In the genomic region with DNA sequence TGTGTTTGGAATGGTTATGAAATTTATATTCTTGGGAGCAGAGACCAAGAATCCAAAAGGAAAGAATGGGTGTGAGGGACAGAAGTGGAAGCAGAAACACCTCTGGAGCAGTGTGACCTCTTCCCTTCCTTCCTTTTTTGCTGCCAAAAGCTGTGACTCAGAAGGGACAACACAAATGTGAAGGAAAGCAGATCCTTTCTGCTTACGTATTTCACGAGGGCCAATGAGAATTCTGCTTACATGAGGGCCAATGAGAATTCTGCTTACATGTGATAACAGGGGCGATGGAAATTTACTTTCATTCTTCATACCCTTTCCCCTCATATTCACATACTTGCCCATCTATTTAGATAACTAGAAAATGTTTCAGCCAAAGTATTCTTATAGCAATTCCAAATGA, we compare ENCODE assay signal across 7 cellular contexts.
DNase-seq lines count a peak whose midpoint lies in the region; ATAC-seq and TF ChIP-seq lines count a peak whose summit lies in the region.

No MANE protein-coding gene starts in this region.

- peak overlapping the region; percentile 90 for H2AFZ ChIP-seq in H9 (ENCODE audit: low read length)
- H2AFZ ChIP-seq in SK-N-SH (ENCODE audit: low read depth), result peak overlapping the region; percentile 98

- H3K9me2 ChIP-seq in SK-N-SH, result no peaks in the 10 kb centered on the region

- TF ChIP-seq RAD21 in SK-N-SH (IDR thresholded peaks at IDR 0.05; ENCODE audit: low read length), result no peak

- H2BK5ac ChIP-seq in H9 (ENCODE audit: insufficient read length, low read length), result no peak overlapping the region

- H3K9ac ChIP-seq in H9 (ENCODE audit: extremely low read depth, insufficient read length, low read length), result no peak overlapping the region
- no peak overlapping the region for H3K9ac ChIP-seq in SK-N-SH

- peaks cover 3% of the 10 kb centered on the region for H3K4me1 ChIP-seq in H9 (ENCODE audit: insufficient read depth, low read length)
- no peaks in the 10 kb centered on the region for H3K4me1 ChIP-seq in SK-N-SH (ENCODE audit: control insufficient read depth in 1 of 2, insufficient read depth in 2 of 2, low read depth in 1 of 2, low read length in 1 of 2)
- H3K4me1 ChIP-seq in right atrium auricular region, result no peaks in the 10 kb centered on the region
- peaks cover 0 to 3% of the 10 kb centered on the region in 2 donors for H3K4me1 ChIP-seq in thoracic aorta (ENCODE audit: control insufficient read depth in 1 of 2, low read depth in 2 of 2)

- H3K4me3 Mint-ChIP-seq in H9, result no peak overlapping the region
- H3K4me3 Mint-ChIP-seq in mesothelial cell of epicardium, result no peak overlapping the region

- H4K5ac ChIP-seq in H9 (ENCODE audit: insufficient read length, low read depth, low read length), result no peak overlapping the region

- H3T11ph ChIP-seq in H9 (ENCODE audit: low read length), result no peak overlapping the region

- no peak overlapping the region for H3K56ac ChIP-seq in H9 (ENCODE audit: insufficient read length, low read depth, low read length)

- POLR2A ChIA-PET in SK-N-SH (lab: Yijun Ruan, JAX), result no interaction called here

- H3K27me3 ChIP-seq in H9 (ENCODE audit: insufficient read depth, low read length), result no peaks in the 10 kb centered on the region
- H3K27me3 ChIP-seq in SK-N-SH (ENCODE audit: insufficient read depth), result no peaks in the 10 kb centered on the region
- no peaks in the 10 kb centered on the region for H3K27me3 ChIP-seq in right atrium auricular region
- H3K27me3 ChIP-seq in thoracic aorta (replicated peaks; ENCODE audit: insufficient read depth), result no peaks in the 10 kb centered on the region

- no peak; a peak in 1 of 4 replicates for TF ChIP-seq EP300 in SK-N-SH (IDR thresholded peaks at IDR 0.05; ENCODE audit: borderline replicate concordance in 1 of 2, low read depth in 1 of 2, low read length in 1 of 2)

- H3K79me2 ChIP-seq in H9 (ENCODE audit: insufficient read depth, low read length) (no peaks in the 10 kb centered on the region), SK-N-SH (ENCODE audit: insufficient read depth) (no peaks in the 10 kb centered on the region)

- no peak overlapping the region for H3K4me2 ChIP-seq in H9 (ENCODE audit: insufficient read depth, insufficient read length, low read length)
- peak overlapping the region; percentile 6; the same call in 1 of the 2 replicates for H3K4me2 ChIP-seq in SK-N-SH

- peaks cover 20 to 23% of the 10 kb centered on the region in 2 experiments for H3K4me1 Mint-ChIP-seq in H9
- no peaks in the 10 kb centered on the region for H3K4me1 Mint-ChIP-seq in mesothelial cell of epicardium

- H2AK5ac ChIP-seq in H9 (ENCODE audit: insufficient read length, low read length), result no peak overlapping the region

- no peak overlapping the region for H2BK12ac ChIP-seq in H9 (ENCODE audit: insufficient read length, low read depth, low read length)

- H3K9me3 Mint-ChIP-seq in H9 (peaks cover 7 to 14% of the 10 kb centered on the region in 2 experiments), mesothelial cell of epicardium (peaks cover 27% of the 10 kb centered on the region)

- peaks cover 6 to 12% (median 10%) of the 10 kb centered on the region in 3 experiments; a peak in 5 of 7 replicates for H3K36me3 Mint-ChIP-seq in H9 (ENCODE audit: insufficient read depth in 1 of 3, low read depth in 3 of 3)
- H3K36me3 Mint-ChIP-seq in mesothelial cell of epicardium, result peaks cover 3% of the 10 kb centered on the region

- no peak overlapping the region for H3K27ac ChIP-seq in H9 (ENCODE audit: insufficient read length, low read depth, low read length)
- peak overlapping the region; percentile 9 to 21; a peak in 2 of 4 replicates for H3K27ac ChIP-seq in SK-N-SH (ENCODE audit: low read depth in 2 of 2, low read length in 1 of 2)
- peak overlapping the region in 1 of 2 donors; percentile 36 for H3K27ac ChIP-seq in right atrium auricular region
- peak overlapping the region in 1 of 2 donors; percentile 54 for H3K27ac ChIP-seq in thoracic aorta

- H3K9me3 ChIP-seq in H9 (ENCODE audit: control insufficient read depth, low read depth, low read length) (no peaks in the 10 kb centered on the region), SK-N-SH (no peaks in the 10 kb centered on the region), right atrium auricular region (peaks cover 0 to 4% of the 10 kb centered on the region in 2 donors), thoracic aorta (no peaks in the 10 kb centered on the region)

- CTCF ChIA-PET in SK-N-SH (lab: Yijun Ruan, JAX), result no interaction called here

- no peak overlapping the region for H3K14ac ChIP-seq in H9 (ENCODE audit: insufficient read depth, low read length)

- no peaks in the 10 kb centered on the region for H3K27me3 Mint-ChIP-seq in H9 (ENCODE audit: low read depth)
- no peaks in the 10 kb centered on the region for H3K27me3 Mint-ChIP-seq in mesothelial cell of epicardium (ENCODE audit: low read depth)

- H3K27ac Mint-ChIP-seq in H9, result no peak overlapping the region
- no peak overlapping the region for H3K27ac Mint-ChIP-seq in mesothelial cell of epicardium

- no peak overlapping the region for H4K8ac ChIP-seq in H9 (replicated peaks; ENCODE audit: insufficient read length, low read depth, low read length)

- H4K20me1 ChIP-seq in H9 (ENCODE audit: control insufficient read depth, insufficient read depth, insufficient read length) (no peaks in the 10 kb centered on the region), SK-N-SH (ENCODE audit: insufficient read depth) (no peaks in the 10 kb centered on the region)

- WGBS in H9 (ENCODE audit: extremely low coverage, insufficient read length, low lambda C conversion rate), result no CpG with 5 or more reads among the region's 3 CpGs
- WGBS in SK-N-SH (ENCODE audit: low lambda C conversion rate), result 22% methylated on average over 3 of the region's 3 CpGs

- TF ChIP-seq CTCF in H9 (conservative IDR thresholded peaks at IDR 0.05) (no peak), SK-N-SH (IDR thresholded peaks at IDR 0.05) (no peak), right atrium auricular region (IDR thresholded peaks at IDR 0.05) (no peak), thoracic aorta (IDR thresholded peaks at IDR 0.05) (no peak), mesothelial cell of epicardium (IDR thresholded peaks at IDR 0.05; ENCODE audit: unreplicated experiment) (no peak)

- no peaks in the 10 kb centered on the region for H3K79me1 ChIP-seq in H9 (ENCODE audit: insufficient read depth, low read depth, low read length, poor library complexity, severe bottlenecking)

- no peak overlapping the region for H4K91ac ChIP-seq in H9 (ENCODE audit: insufficient read length, low read depth, low read length)

- peak; percentile 99 for ATAC-seq in thoracic aorta (ENCODE audit: insufficient number of reproducible peaks, low FRiP score, low read depth)
- no peak for ATAC-seq in HG03175 (IDR thresholded peaks at IDR 0.05; ENCODE audit: unreplicated experiment)

- no peak overlapping the region for H3K23ac ChIP-seq in H9 (ENCODE audit: insufficient read length, low read depth, low read length)

- H3K36me3 ChIP-seq in SK-N-SH (replicated peaks in 1 of 2; ENCODE audit: control insufficient read depth in 1 of 2, insufficient read depth in 2 of 2, low read length in 1 of 2) (no peaks in the 10 kb centered on the region), right atrium auricular region (no peaks in the 10 kb centered on the region), thoracic aorta (no peaks in the 10 kb centered on the region)

- H2BK20ac ChIP-seq in H9 (ENCODE audit: low read depth, low read length, poor library complexity, severe bottlenecking), result no peak overlapping the region

- no peaks in the 10 kb centered on the region for H3F3A ChIP-seq in SK-N-SH (replicated peaks; ENCODE audit: insufficient read depth)

- H3K18ac ChIP-seq in H9 (ENCODE audit: insufficient read length, low read depth, low read length), result no peak overlapping the region

- H3K4me3 ChIP-seq in SK-N-SH (ENCODE audit: low read depth in 2 of 2, low read length in 1 of 2), result peak overlapping the region; percentile 30 to 40; a peak in 3 of 4 replicates
- no peak overlapping the region for H3K4me3 ChIP-seq in right atrium auricular region
- H3K4me3 ChIP-seq in thoracic aorta, result peak overlapping the region; percentile 45

- no peaks in the 10 kb centered on the region for H3K23me2 ChIP-seq in H9 (ENCODE audit: insufficient read length, low read depth, low read length, poor library complexity, severe bottlenecking)

- H2BK120ac ChIP-seq in H9 (ENCODE audit: low read depth, low read length, poor library complexity, severe bottlenecking), result no peak overlapping the region

- H3K4ac ChIP-seq in H9 (ENCODE audit: low read depth, low read length), result no peak overlapping the region

- DNase-seq in H9 (peak; percentile 34), SK-N-SH (peak; percentile 9), right atrium auricular region (ENCODE audit: low spot score) (peak; percentile 58), thoracic aorta (ENCODE audit: low spot score) (peak; percentile 10), mesothelial cell of epicardium (ENCODE audit: low spot score in 2 of 2, unreplicated experiment in 2 of 2) (no peak)
- no peak for DNase-seq in activated CD4-positive, alpha-beta T cell treated with anti-CD3 and anti-CD28 coated beads, Interleukin-2, amount 50 U/mL, for 4 hours

- no peak overlapping the region for H2BK15ac ChIP-seq in H9 (ENCODE audit: low read depth, low read length)

TF ChIP-seq in SK-N-SH, 30 proteins besides CTCF, POLR2A, EP300 and RAD21 (continues in another document):
- no peak for TF ChIP-seq YY1 (IDR thresholded peaks at IDR 0.05; ENCODE audit: low read depth)
- peak; percentile 85 for TF ChIP-seq TCF12 (IDR thresholded peaks at IDR 0.05)
- TF ChIP-seq CHD2 (IDR thresholded peaks at IDR 0.05; ENCODE audit: low read length, partially characterized antibody), result no peak
- TF ChIP-seq SMC3 (IDR thresholded peaks at IDR 0.05; ENCODE audit: low read depth, low read length), result no peak
- no peak for TF ChIP-seq RCOR1 (IDR thresholded peaks at IDR 0.05; ENCODE audit: low read length)

Comparison
In these comparisons a context has a peak if more than half of its experiments do, and no peak if none do; other contexts are left out.
1. DNase-seq: peak in H9 (single experiment), SK-N-SH (single experiment), right atrium auricular region (single experiment) and thoracic aorta (single experiment); none in activated CD4-positive, alpha-beta T cell treated with anti-CD3 and anti-CD28 coated beads, Interleukin-2, amount 50 U/mL, for 4 hours (0 of 2) and mesothelial cell of epicardium (0 of 2).
2. H3K4me3 ChIP-seq: peak in SK-N-SH (2 of 2) and thoracic aorta (single experiment); none in right atrium auricular region (0 of 2).